In genomic region chr16:22573226-22573531, GRCh38 we compare ENCODE assay signal across 8 cellular contexts.
DNase-seq lines count a peak whose midpoint lies in the region; ATAC-seq, FAIRE-seq and TF ChIP-seq lines count a peak whose summit lies in the region.
"Not testable (repeated sequence)": the region's sequence is repeated elsewhere in the genome, so short reads cannot be mapped to it uniquely, and the experiment has no call there.

No MANE protein-coding gene starts in this region.

- H3K4me1 Mint-ChIP-seq in CD8-positive, alpha-beta T cell (ENCODE audit: low read depth), result not testable (repeated sequence)

- FAIRE-seq in K562 (lab: Jason Lieb, UNC), result peak; percentile 80

- not testable (repeated sequence) for H3K4me1 ChIP-seq in CD8-positive, alpha-beta T cell (ENCODE audit: insufficient read depth, low read length); HCT116 (ENCODE audit: control insufficient read depth in 1 of 2, insufficient read depth in 2 of 2, low read length in 2 of 2); K562 (replicated peaks in 1 of 2; ENCODE audit: control insufficient read depth in 2 of 2, insufficient read depth in 2 of 2, low read length in 2 of 2)

- H3K9me1 ChIP-seq in K562 (ENCODE audit: control insufficient read depth, insufficient read depth, low read length), result not testable (repeated sequence)

- H3K4me3 ChIP-seq in CD8-positive, alpha-beta T cell (ENCODE audit: low read depth, low read length); HCT116 (replicated peaks in 1 of 2; ENCODE audit: low read depth in 1 of 2, low read length in 2 of 2); K562: not testable (repeated sequence)

- not testable (repeated sequence) for H3K27me3 ChIP-seq in CD8-positive, alpha-beta T cell (ENCODE audit: insufficient read depth, low read length); HCT116 (ENCODE audit: insufficient read depth, low read length); K562 (ENCODE audit: control insufficient read depth in 2 of 2, insufficient read depth in 2 of 2, low read length in 2 of 2)

- H3K79me2 ChIP-seq in HCT116 (ENCODE audit: insufficient read depth, low read length); K562 (ENCODE audit: control insufficient read depth, insufficient read depth, low read length): not testable (repeated sequence)

- H3K9me3 Mint-ChIP-seq in CD8-positive, alpha-beta T cell, result not testable (repeated sequence)

- not testable (repeated sequence) for H4K20me1 ChIP-seq in HCT116 (ENCODE audit: insufficient read depth); K562 (replicated peaks; ENCODE audit: control insufficient read depth, insufficient read depth, low read length)

- no CpG with 5 or more reads among the region's 26 CpGs for WGBS in K562 (ENCODE audit: insufficient coverage, low coverage, missing lambda C conversion rate)

- intact Hi-C loops in CD8-positive, alpha-beta T cell (cut with DNase I, micrococcal nuclease); HCT116 (cut with micrococcal nuclease); K562 (cut with micrococcal nuclease); left colon (cut with DNase I, micrococcal nuclease); sciatic nerve (cut with DNase I): not testable (repeated sequence)

- not testable (repeated sequence) for TF ChIP-seq EP300 in K562 (IDR thresholded peaks at IDR 0.05; ENCODE audit: low read length)

- RAD21 ChIA-PET in HCT116 (lab: Charles Lee; ENCODE audit: low non-redundant PET in 1 of 2, low total read pairs in 2 of 2, uncharacterized antibody in 2 of 2, unreplicated experiment in 2 of 2), result not testable (repeated sequence)

- H2AFZ ChIP-seq in HCT116 (ENCODE audit: low read depth, low read length, poor library complexity, severe bottlenecking); K562 (ENCODE audit: low read depth, low read length): not testable (repeated sequence)

- H3K4me3 Mint-ChIP-seq in CD8-positive, alpha-beta T cell, result not testable (repeated sequence)

- TF ChIP-seq POLR2A in HCT116 (IDR thresholded peaks at IDR 0.05; ENCODE audit: borderline replicate concordance, extremely low read depth, insufficient read depth, insufficient read length); K562 (conservative IDR thresholded peaks at IDR 0.05): not testable (repeated sequence)

- not testable (repeated sequence) for H3K4me2 ChIP-seq in HCT116 (ENCODE audit: low read length); K562 (ENCODE audit: insufficient read depth, low read length)

- in situ Hi-C loops in K562 (cut with MboI), result loop anchor here (25.0 kb wide), 1 partner anchor 986 kb away; the partner anchor contains the start of gene METTL9

- not testable (repeated sequence) for TF ChIP-seq RAD21 in HCT116 (IDR thresholded peaks at IDR 0.05; ENCODE audit: low read depth); K562 (CRISPR knock-in tag; conservative IDR thresholded peaks at IDR 0.05 in 1 of 2, IDR thresholded peaks at IDR 0.05 in 1 of 2)

- not testable (repeated sequence) for H3K27ac ChIP-seq in CD8-positive, alpha-beta T cell (ENCODE audit: low read depth, low read length); HCT116 (ENCODE audit: low read depth, low read length); K562 (ENCODE audit: extremely low read depth, low read depth, low read length)

- not testable (repeated sequence) for H3K9me2 ChIP-seq in HCT116 (ENCODE audit: insufficient read depth)

- ATAC-seq in CD8-positive, alpha-beta T cell, result peak; percentile 98
- ATAC-seq in GM19324 (IDR thresholded peaks at IDR 0.05; ENCODE audit: low FRiP score, unreplicated experiment), result peak; percentile 65
- ATAC-seq in HCT116, result peak; percentile 99
- ATAC-seq in HG03108 (IDR thresholded peaks at IDR 0.05; ENCODE audit: unreplicated experiment), result peak; percentile 67
- peak; percentile 99 for ATAC-seq in SK-N-SH treated with all-trans-retinoic acid at 6 μM for 48 hours
- ATAC-seq in K562, result peak; percentile 100
- peak; percentile 98 for ATAC-seq in left colon
- peak; percentile 94 for ATAC-seq in sciatic nerve

- CTCF ChIA-PET in CD8-positive, alpha-beta T cell (lab: Charles Lee); HCT116 (lab: Charles Lee); K562 (lab: Yijun Ruan, JAX; ENCODE audit: low intra/inter-chr PET ratio): not testable (repeated sequence)

- not testable (repeated sequence) for BruUV-seq in HCT116 (replicated peaks; lab: Mats Ljungman, UMichigan); K562 (replicated peaks; lab: Mats Ljungman, UMichigan)

- not testable (repeated sequence) for H3K9me3 ChIP-seq in CD8-positive, alpha-beta T cell (ENCODE audit: low read length); HCT116 (ENCODE audit: control insufficient read depth in 1 of 2, insufficient read depth in 1 of 2, low read depth in 1 of 2, low read length in 2 of 2); K562 (replicated peaks; ENCODE audit: control insufficient read depth, insufficient read depth, low read depth, low read length)

- POLR2A ChIA-PET in CD8-positive, alpha-beta T cell (lab: Charles Lee); HCT116 (lab: Charles Lee); K562 (lab: Yijun Ruan, JAX): not testable (repeated sequence)

- DNase-seq in CD8-positive, alpha-beta T cell; HCT116 (ENCODE audit: low read depth, low spot score); K562 (ENCODE audit: extremely low read depth in 1 of 4, low spot score in 3 of 4); left colon; sciatic nerve (ENCODE audit: low spot score): not testable (repeated sequence)

- not testable (repeated sequence) for H3K9ac ChIP-seq in HCT116 (ENCODE audit: low read length); K562 (ENCODE audit: insufficient read depth in 1 of 2, low read depth in 2 of 2, low read length in 2 of 2)

- not testable (repeated sequence) for TF ChIP-seq CTCF in CD8-positive, alpha-beta T cell (IDR thresholded peaks at IDR 0.05); HCT116 (IDR thresholded peaks at IDR 0.05 in 2 of 3, conservative IDR thresholded peaks at IDR 0.05 in 1 of 3; ENCODE audit: borderline replicate concordance in 1 of 3, insufficient read depth in 1 of 3, low read depth in 2 of 3, low read length in 2 of 3); K562 (IDR thresholded peaks at IDR 0.05 in 2 of 3, conservative IDR thresholded peaks at IDR 0.05 in 1 of 3; ENCODE audit: insufficient read depth in 2 of 3, low read depth in 1 of 3, low read length in 3 of 3)

- H3K36me3 Mint-ChIP-seq in CD8-positive, alpha-beta T cell, result not testable (repeated sequence)

- not testable (repeated sequence) for H3K27ac Mint-ChIP-seq in CD8-positive, alpha-beta T cell

- H3K36me3 ChIP-seq in CD8-positive, alpha-beta T cell (ENCODE audit: insufficient read depth, low read length); HCT116 (ENCODE audit: control insufficient read depth in 1 of 2, insufficient read depth in 2 of 2, low read length in 2 of 2); K562 (ENCODE audit: control insufficient read depth, insufficient read depth, low read length): not testable (repeated sequence)

- H3K27me3 Mint-ChIP-seq in CD8-positive, alpha-beta T cell (ENCODE audit: low read depth), result not testable (repeated sequence)
